ENCODE assay signal across 2 cellular contexts in genomic region chr6:109092074-109092473, GRCh38.
TF ChIP-seq lines count a peak whose summit lies in the region.

No MANE protein-coding gene starts in this region.

TF ChIP-seq in GM23338, 12 proteins besides CTCF, POLR2A, EP300 and RAD21 (continued from another document):
- TF ChIP-seq REST (IDR thresholded peaks at IDR 0.05; ENCODE audit: unreplicated experiment) (no peak), JUNB (IDR thresholded peaks at IDR 0.05; ENCODE audit: unreplicated experiment) (no peak), ZNF462 (CRISPR knock-in tag; IDR thresholded peaks at IDR 0.05) (no peak)
TF ChIP-seq in GM23338: peak in this region for 0.

TF ChIP-seq in WTC11, 78 proteins besides CTCF, POLR2A, EP300 and RAD21 (continued from another document):
- TF ChIP-seq ZNF532 (CRISPR knock-in tag; IDR thresholded peaks at IDR 0.05; ENCODE audit: borderline replicate concordance) (no peak), GABPB1 (CRISPR knock-in tag; IDR thresholded peaks at IDR 0.05) (no peak), CREB1 (CRISPR knock-in tag; IDR thresholded peaks at IDR 0.05) (no peak), TEAD4 (CRISPR knock-in tag; IDR thresholded peaks at IDR 0.05) (no peak), MXD4 (CRISPR knock-in tag; IDR thresholded peaks at IDR 0.05; ENCODE audit: borderline replicate concordance) (no peak)
